In the genomic region with DNA sequence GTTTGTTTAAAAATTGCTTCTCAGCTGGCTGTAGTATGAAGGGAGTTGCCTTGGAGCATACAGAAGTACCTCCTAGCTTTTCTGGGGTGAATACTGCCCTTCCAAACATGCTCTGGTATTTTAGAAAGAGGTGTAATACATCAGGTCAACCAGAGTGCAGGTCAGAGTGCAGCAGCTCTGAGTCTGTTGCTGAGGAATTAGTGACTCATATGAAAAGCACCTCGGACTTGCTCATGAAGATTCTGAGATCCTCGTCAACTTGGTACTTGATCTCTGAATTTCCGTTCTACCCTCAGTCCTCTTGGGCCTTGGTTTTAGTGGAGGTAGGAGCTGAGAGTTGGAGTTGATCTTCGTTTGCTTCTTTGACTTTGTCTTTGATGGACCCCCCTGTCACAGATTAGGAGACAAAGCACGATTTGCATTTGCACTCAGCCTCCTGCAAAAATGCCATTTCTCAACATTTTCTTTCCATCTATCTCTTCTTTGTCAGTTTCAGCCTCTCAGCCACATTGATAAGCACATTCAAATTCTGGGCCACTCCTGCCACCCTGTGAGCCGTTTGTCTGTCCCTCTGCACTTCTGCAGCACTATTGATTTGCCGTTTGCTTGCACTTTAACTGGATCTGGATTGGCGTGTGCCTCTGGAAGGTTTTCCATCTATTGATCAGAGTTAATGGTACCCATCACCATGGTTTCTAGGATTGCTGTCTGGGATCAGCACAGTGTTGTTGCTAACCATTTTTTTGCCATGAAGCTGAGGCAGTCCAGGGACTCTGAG, we compare ENCODE assay signal across 12 cellular contexts.
DNase-seq lines count a peak whose midpoint lies in the region; ATAC-seq lines count a peak whose summit lies in the region.
"Had no signal": no experiment of that assay in that cellular context is flagged by ENCODE, and none has a peak within 500 bp of the region (broad histone marks: within the 10 kb centered on the region; RNA-seq: fewer than 3 reads in every experiment).

No MANE protein-coding gene starts in this region.

- DNase-seq in Daoy (ENCODE audit: low read depth) (peak; percentile 83), RKO (ENCODE audit: low spot score) (peak; percentile 90), fibroblast of gingiva (ENCODE audit: low read depth) (peak; percentile 50), non-pigmented ciliary epithelial cell (ENCODE audit: low read depth) (peak; percentile 81), cortex of kidney (lab: John Stamatoyannopoulos, UW) (no peak)
- DNase-seq in activated CD4-positive, CD25-positive, alpha-beta regulatory T cell treated with anti-CD3 and anti-CD28 coated beads, Interleukin-2, amount 50 U/mL, for 72 hours, result no peak
- no peak for DNase-seq in activated CD4-positive, CD25-positive, alpha-beta regulatory T cell (lab: John Stamatoyannopoulos, UW)
- DNase-seq: activated naive CD8-positive, alpha-beta T cell treated with anti-CD3 and anti-CD28 coated beads, Interleukin-2, amount 10 ng/mL, durations not matched to agents 7 days and 5 days; GDM1; NCI-H2171 treated with DMSO at 0.1 percent for 48 hours; substantia nigra had no signal

- ATAC-seq in GM19452 (IDR thresholded peaks at IDR 0.05; ENCODE audit: unreplicated experiment), result no peak

Comparison
In these comparisons a context has a peak if more than half of its experiments do, and no peak if none do; other contexts are left out.
1. DNase-seq: peak in Daoy (single experiment), RKO (single experiment), fibroblast of gingiva (single experiment) and non-pigmented ciliary epithelial cell (single experiment); none in cortex of kidney (single experiment), activated CD4-positive, CD25-positive, alpha-beta regulatory T cell treated with anti-CD3 and anti-CD28 coated beads, Interleukin-2, amount 50 U/mL, for 72 hours (single experiment) and activated CD4-positive, CD25-positive, alpha-beta regulatory T cell (0 of 4).